ENCODE assay signal across 34 cellular contexts in genomic region chr4:155197757-155198156, GRCh38. TPM values are rescaled to one million over a fixed set of nuclear protein-coding genes. Genes with fewer than 3 reads are reported as not detected.
"Had no signal": no experiment of that assay in that cellular context is flagged by ENCODE, and none has a peak within 500 bp of the region (broad histone marks: within the 10 kb centered on the region; RNA-seq: fewer than 3 reads in every experiment).

No MANE protein-coding gene starts in this region.

- H3K27me3 ChIP-seq: adrenal gland, body of pancreas, esophagus muscularis mucosa, foreskin keratinocyte, gastrocnemius medialis, heart left ventricle had no signal

- H3K4me1 ChIP-seq: adrenal gland, body of pancreas, esophagus muscularis mucosa, foreskin keratinocyte, gastrocnemius medialis, heart left ventricle had no signal

- H3K27ac ChIP-seq: adrenal gland, body of pancreas, esophagus muscularis mucosa, foreskin keratinocyte, gastrocnemius medialis, heart left ventricle had no signal

- H3K4me3 ChIP-seq: adrenal gland, body of pancreas, esophagus muscularis mucosa, gastrocnemius medialis, heart left ventricle had no signal

- H3K9me3 ChIP-seq: adrenal gland, body of pancreas, esophagus muscularis mucosa, gastrocnemius medialis had no signal

- ATAC-seq: activated CD4-positive, alpha-beta T cell treated with anti-CD3 and anti-CD28 coated beads for 36 hours; activated CD8-positive, alpha-beta memory T cell treated with anti-CD3 and anti-CD28 coated beads, Interleukin-2, amount 10 ng/mL, durations not matched to agents 7 days and 5 days; activated CD8-positive, alpha-beta T cell treated with anti-CD3 and anti-CD28 coated beads, Interleukin-2, amount 10 ng/mL, durations not matched to agents 7 days and 5 days; activated naive CD8-positive, alpha-beta T cell treated with anti-CD3 and anti-CD28 coated beads, Interleukin-2, amount 50 U/mL, for 24 hours; body of pancreas; effector memory CD8-positive, alpha-beta T cell; foreskin keratinocyte; gastrocnemius medialis; heart left ventricle had no signal

- DNase-seq: activated CD4-positive, alpha-beta memory T cell treated with anti-CD3 and anti-CD28 coated beads for 36 hours; activated CD4-positive, alpha-beta T cell treated with anti-CD3 and anti-CD28 coated beads for 36 hours; activated CD4-positive, alpha-beta T cell treated with anti-CD3 and anti-CD28 coated beads, Interleukin-2, amount 10 ng/mL, durations not matched to agents 24 days and 14 days; activated CD4-positive, CD25-positive, alpha-beta regulatory T cell; activated CD4-positive, CD25-positive, alpha-beta regulatory T cell treated with anti-CD3 and anti-CD28 coated beads, Interleukin-2, amount 50 U/mL, for 72 hours; activated CD8-positive, alpha-beta memory T cell treated with anti-CD3 and anti-CD28 coated beads, Interleukin-2, amount 10 ng/mL, durations not matched to agents 7 days and 5 days; activated CD8-positive, alpha-beta memory T cell treated with anti-CD3 and anti-CD28 coated beads, Interleukin-2, amount 50 U/mL, for 4 hours; activated CD8-positive, alpha-beta T cell treated with anti-CD3 and anti-CD28 coated beads, Interleukin-2, amount 10 ng/mL, durations not matched to agents 7 days and 5 days; activated effector memory CD4-positive, alpha-beta T cell treated with anti-CD3 and anti-CD28 coated beads, Interleukin-2, amount 50 U/mL, for 16 hours; activated naive CD4-positive, alpha-beta T cell treated with anti-CD3 and anti-CD28 coated beads for 36 hours; activated naive CD8-positive, alpha-beta T cell treated with anti-CD3 and anti-CD28 coated beads for 36 hours; activated naive CD8-positive, alpha-beta T cell treated with anti-CD3 and anti-CD28 coated beads, Interleukin-2, amount 50 U/mL, for 24 hours; activated T-cell treated with anti-CD3 and anti-CD28 coated beads, Interleukin-2, amount 50 U/mL, for 1 hour; activated T-cell treated with anti-CD3 and anti-CD28 coated beads, Interleukin-2, amount 50 U/mL, for 48 hours; adrenal gland; amygdala; aorta; body of pancreas; caudate nucleus; cortex of kidney; dermis blood vessel endothelial cell; effector CD4-positive, alpha-beta T cell; effector memory CD8-positive, alpha-beta T cell; erythroblast; foreskin keratinocyte; gastrocnemius medialis; glutamatergic neuron; heart left ventricle; T1000 had no signal

- H3K36me3 ChIP-seq: adrenal gland, esophagus muscularis mucosa, gastrocnemius medialis, heart left ventricle had no signal

RNA-seq across cellular contexts. Expression of gene NPY2R, which starts 10.7 kb away (rescaled TPM):
- total RNA-seq: activated CD4-positive, alpha-beta memory T cell treated with anti-CD3 and anti-CD28 coated beads for 36 hours; activated CD4-positive, alpha-beta T cell treated with anti-CD3 and anti-CD28 coated beads for 36 hours; activated CD4-positive, alpha-beta T cell treated with anti-CD3 and anti-CD28 coated beads, Interleukin-2, amount 10 ng/mL, durations not matched to agents 24 days and 14 days; activated CD8-positive, alpha-beta memory T cell treated with anti-CD3 and anti-CD28 coated beads for 36 hours; activated CD8-positive, alpha-beta memory T cell treated with anti-CD3 and anti-CD28 coated beads, Interleukin-2, amount 10 ng/mL, durations not matched to agents 7 days and 5 days; activated CD8-positive, alpha-beta T cell treated with anti-CD3 and anti-CD28 coated beads, Interleukin-2, amount 10 ng/mL, durations not matched to agents 7 days and 5 days; activated naive CD4-positive, alpha-beta T cell treated with anti-CD3 and anti-CD28 coated beads for 36 hours; activated naive CD8-positive, alpha-beta T cell treated with anti-CD3 and anti-CD28 coated beads for 36 hours; activated T-helper 1 cell treated with anti-CD3 and anti-CD28 coated beads, Interleukin-12 subunit alpha, Interleukin-12 subunit beta, Interleukin-2, Interleukin-4 antibody, amounts not matched to agents 30 ng/mL and 10 ng/mL and 1 ng/mL, durations not matched to agents 14 hours and 24 hours and 36 hours; activated T-helper 2 cell treated with anti-CD3 and anti-CD28 coated beads, Interferon-gamma antibody, Interleukin-2, Interleukin-4, amounts not matched to agents 10 μg/mL and 5 μg/mL and 100 μg/mL, durations not matched to agents 14 hours and 24 hours and 36 hours; chondrocyte; dermis blood vessel endothelial cell; foreskin keratinocyte; gastrocnemius medialis; heart left ventricle had no signal
